In the genomic region with DNA sequence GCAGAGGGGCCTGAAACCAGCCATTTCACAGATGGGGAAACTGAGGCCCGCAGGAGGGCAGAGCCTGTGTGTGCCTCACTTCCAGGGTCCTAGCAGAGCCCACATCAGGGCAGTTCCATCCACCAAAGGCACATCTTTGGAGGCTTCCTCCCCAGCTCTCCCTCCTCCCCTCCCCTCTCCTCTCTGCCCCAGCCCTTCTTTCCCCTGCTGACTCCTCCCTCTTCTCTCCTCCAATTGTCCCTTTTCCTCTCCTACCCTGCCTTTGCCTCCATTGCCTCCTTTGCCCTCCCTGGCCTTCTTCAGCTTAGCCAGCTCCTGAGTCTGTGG, we compare ENCODE assay signal across 16 cellular contexts. TPM values are rescaled to one million over a fixed set of nuclear protein-coding genes. Genes with fewer than 3 reads are reported as not detected.
DNase-seq lines count a peak whose midpoint lies in the region; ATAC-seq, FAIRE-seq and TF ChIP-seq lines count a peak whose summit lies in the region.
"Had no signal": no experiment of that assay in that cellular context is flagged by ENCODE, and none has a peak within 500 bp of the region (broad histone marks: within the 10 kb centered on the region; RNA-seq: fewer than 3 reads in every experiment).

No MANE protein-coding gene starts in this region.

- H3K27me3 Mint-ChIP-seq in nephron (ENCODE audit: low read depth): peaks cover 82% of the 10 kb centered on the region
- H3K27me3 Mint-ChIP-seq: activated B cell treated with CpG ODN at 0.5 μM for 24 hours; activated naive CD4-positive, alpha-beta T cell treated with anti-CD3 and anti-CD28 coated beads, Interleukin-2, amount 50 U/mL, for 24 hours; CD4-positive, alpha-beta memory T cell had no signal

- H2AFZ ChIP-seq in H1 (ENCODE audit: low read length): no peak overlapping the region
- H2AFZ ChIP-seq: PC-9 had no signal

- peak overlapping the region; percentile 61 for H3K9ac ChIP-seq in NT2/D1 (ENCODE audit: insufficient read length, low read depth)
- H3K9ac ChIP-seq in H1 (replicated peaks in 1 of 4; ENCODE audit: extremely low read depth in 1 of 4, low read depth in 3 of 4, low read length in 3 of 4): no peak overlapping the region
- H3K9ac ChIP-seq: KMS-11 had no signal

- H3K18ac ChIP-seq in H1 (ENCODE audit: extremely low read depth, low read length): no peak overlapping the region

- H3K36me3 ChIP-seq in NT2/D1 (ENCODE audit: insufficient read depth, insufficient read length, low read length) (no peaks in the 10 kb centered on the region), H1 (ENCODE audit: control insufficient read depth in 2 of 4, insufficient read depth in 4 of 4, low read length in 3 of 4) (peaks cover 0 to 4% (median under 1%) of the 10 kb centered on the region in 4 experiments; a peak in 1 of 8 replicates), uterus (no peaks in the 10 kb centered on the region)

- no peak for FAIRE-seq in H1 (lab: Jason Lieb, UNC)

- no peak for TF ChIP-seq EP300 in H1 (IDR thresholded peaks at IDR 0.05; ENCODE audit: borderline replicate concordance in 1 of 2, low read depth in 2 of 2, low read length in 2 of 2)

- no peak overlapping the region for H2AK5ac ChIP-seq in H1 (ENCODE audit: low read depth, low read length)

- H4K91ac ChIP-seq in H1 (replicated peaks; ENCODE audit: insufficient read length, low read length): no peak overlapping the region

- peaks cover 47% of the 10 kb centered on the region for H3K27me3 ChIP-seq in NT2/D1 (ENCODE audit: insufficient read depth, insufficient read length)
- H3K27me3 ChIP-seq in H1 (replicated peaks in 1 of 4; ENCODE audit: control insufficient read depth in 3 of 4, extremely low read depth in 1 of 4, insufficient read depth in 3 of 4, low read length in 3 of 4): peaks cover 0 to 4% (median 2%) of the 10 kb centered on the region in 4 experiments; a peak in 3 of 7 replicates
- H3K27me3 ChIP-seq in uterus: no peaks in the 10 kb centered on the region

- intact Hi-C loops in uterus (cut with DNase I; ENCODE audit: low total_unique reads): no loop called here

- H3K23ac ChIP-seq in H1 (ENCODE audit: insufficient read length): no peak overlapping the region

- no peak for TF ChIP-seq POLR2A in H1 (IDR thresholded peaks at IDR 0.05; ENCODE audit: control extremely low read depth in 1 of 2, low read depth in 2 of 2, low read length in 2 of 2)
- TF ChIP-seq POLR2A in uterus (IDR thresholded peaks at IDR 0.05): no peak

- no peak for TF ChIP-seq RAD21 in H1 (IDR thresholded peaks at IDR 0.05 in 1 of 2, conservative IDR thresholded peaks at IDR 0.05 in 1 of 2; ENCODE audit: low read depth in 2 of 2, low read length in 2 of 2)

- peaks cover 4% of the 10 kb centered on the region for H3K36me3 Mint-ChIP-seq in nephron (ENCODE audit: low read depth)
- H3K36me3 Mint-ChIP-seq in stimulated activated effector memory CD8-positive, alpha-beta T cell treated with anti-CD3 and anti-CD28 coated beads, Interleukin-12 subunit alpha, Interleukin-12 subunit beta, amount 100 ng/mL, for 72 hours: no peaks in the 10 kb centered on the region
- H3K36me3 Mint-ChIP-seq: activated naive CD4-positive, alpha-beta T cell treated with anti-CD3 and anti-CD28 coated beads, Interleukin-2, amount 50 U/mL, for 24 hours; CD4-positive, alpha-beta memory T cell had no signal

- no peak for ATAC-seq in HG02938 (IDR thresholded peaks at IDR 0.05; ENCODE audit: unreplicated experiment)
- ATAC-seq in stimulated activated effector memory CD8-positive, alpha-beta T cell treated with anti-CD3 and anti-CD28 coated beads, Interleukin-12 subunit alpha, Interleukin-12 subunit beta, amount 100 ng/mL, for 72 hours: no peak

- H3K56ac ChIP-seq in H1 (replicated peaks; ENCODE audit: insufficient read length, low read depth, low read length): no peak overlapping the region

- H3K27ac Mint-ChIP-seq in nephron: no peak overlapping the region
- H3K27ac Mint-ChIP-seq in stimulated activated effector memory CD8-positive, alpha-beta T cell treated with anti-CD3 and anti-CD28 coated beads, Interleukin-12 subunit alpha, Interleukin-12 subunit beta, amount 100 ng/mL, for 72 hours: no peak overlapping the region
- H3K27ac Mint-ChIP-seq: activated B cell treated with CpG ODN at 0.5 μM for 24 hours; activated naive CD4-positive, alpha-beta T cell treated with anti-CD3 and anti-CD28 coated beads, Interleukin-2, amount 50 U/mL, for 24 hours; CD4-positive, alpha-beta memory T cell had no signal

- H3K23me2 ChIP-seq in H1 (ENCODE audit: low read depth, low read length): peaks cover 9% of the 10 kb centered on the region; the same call in 1 of the 2 replicates

- H4K5ac ChIP-seq in H1 (ENCODE audit: insufficient read length, low read depth, low read length): no peak overlapping the region

- POLR2A ChIA-PET in H1 (lab: Charles Lee; ENCODE audit: partially characterized antibody): interaction anchor here (2.1 to 30.8 kb wide), 2 partner anchors 11 to 24 kb away, joined by 16 to 633 read pairs; no protein-coding TSS in a partner anchor

- peaks cover 0 to 6% of the 10 kb centered on the region in 2 experiments for H4K20me1 ChIP-seq in H1 (replicated peaks in 1 of 2; ENCODE audit: control insufficient read depth in 1 of 2, insufficient read depth in 2 of 2, low read length in 2 of 2)

- WGBS in H1 (ENCODE audit: extremely low coverage in 1 of 2, insufficient coverage in 1 of 2, insufficient read length in 1 of 2, insufficient replicate concordance in 2 of 2, low coverage in 1 of 2, low lambda C conversion rate in 2 of 2, missing lambda C conversion rate in 1 of 2), 2 experiments: 63% methylated on average over 1 of the region's 1 CpG; no CpG with 5 or more reads in 1 of the 2 experiments

- no peak for DNase-seq in NT2/D1 (ENCODE audit: low read depth, low spot score)
- no peak for DNase-seq in H1 (ENCODE audit: low read depth in 1 of 2, low spot score in 2 of 2)
- DNase-seq in uterus: no peak
- DNase-seq in stimulated activated effector memory CD8-positive, alpha-beta T cell treated with anti-CD3 and anti-CD28 coated beads, Interleukin-12 subunit alpha, Interleukin-12 subunit beta, amount 100 ng/mL, for 72 hours (ENCODE audit: low spot score in 2 of 2): no peak
- no peak for DNase-seq in COR-L47 (lab: John Stamatoyannopoulos, UW)
- DNase-seq: activated B cell treated with CpG ODN at 0.5 μM for 24 hours; CD4-positive, alpha-beta memory T cell; erythroblast; NCI-H1436; NCI-H510A treated with DMSO at 0.1 percent for 48 hours; PC-9 had no signal

- no peaks in the 10 kb centered on the region for H3K79me2 ChIP-seq in H1 (ENCODE audit: control insufficient read depth in 1 of 2, insufficient read depth in 2 of 2, low read length in 2 of 2)

- TF ChIP-seq CTCF in H1 (IDR thresholded peaks at IDR 0.05; ENCODE audit: control extremely low read depth in 1 of 3, insufficient read depth in 1 of 3, low read depth in 1 of 3, low read length in 3 of 3) (no peak), nephron (IDR thresholded peaks at IDR 0.05; ENCODE audit: unreplicated experiment in 3 of 3) (no peak), uterus (IDR thresholded peaks at IDR 0.05) (no peak)

- H3K9me3 ChIP-seq in NT2/D1 (ENCODE audit: insufficient read depth, low read length) (no peaks in the 10 kb centered on the region), H1 (ENCODE audit: insufficient read depth in 2 of 2, low read depth in 1 of 2, low read length in 1 of 2) (no peaks in the 10 kb centered on the region), uterus (no peaks in the 10 kb centered on the region)

- H2BK20ac ChIP-seq in H1 (ENCODE audit: low read length): no peak overlapping the region

- no peak overlapping the region for H3K4ac ChIP-seq in H1 (replicated peaks; ENCODE audit: insufficient read length, low read depth, low read length)

- H2BK15ac ChIP-seq in H1 (ENCODE audit: low read length): no peak overlapping the region

- H2BK5ac ChIP-seq in H1 (ENCODE audit: low read depth, low read length): 0 out of 2 replicates have a peak overlapping the region, but pooled peaks have one; percentile 35

- H3K9me3 Mint-ChIP-seq in nephron: no peaks in the 10 kb centered on the region
- H3K9me3 Mint-ChIP-seq in stimulated activated effector memory CD8-positive, alpha-beta T cell treated with anti-CD3 and anti-CD28 coated beads, Interleukin-12 subunit alpha, Interleukin-12 subunit beta, amount 100 ng/mL, for 72 hours: no peaks in the 10 kb centered on the region
- H3K9me3 Mint-ChIP-seq: activated B cell treated with CpG ODN at 0.5 μM for 24 hours; activated naive CD4-positive, alpha-beta T cell treated with anti-CD3 and anti-CD28 coated beads, Interleukin-2, amount 50 U/mL, for 24 hours; CD4-positive, alpha-beta memory T cell had no signal

- H3K27ac ChIP-seq in H1 (ENCODE audit: low read depth, low read length) (no peak overlapping the region), uterus (peak overlapping the region; percentile 69 to 71)
- H3K27ac ChIP-seq: KMS-11, PC-9 had no signal

- H3K4me3 Mint-ChIP-seq in nephron: peak overlapping the region; percentile 33 to 72 (median 45)
- H3K4me3 Mint-ChIP-seq in stimulated activated effector memory CD8-positive, alpha-beta T cell treated with anti-CD3 and anti-CD28 coated beads, Interleukin-12 subunit alpha, Interleukin-12 subunit beta, amount 100 ng/mL, for 72 hours: no peak overlapping the region
- H3K4me3 Mint-ChIP-seq: activated B cell treated with CpG ODN at 0.5 μM for 24 hours; activated naive CD4-positive, alpha-beta T cell treated with anti-CD3 and anti-CD28 coated beads, Interleukin-2, amount 50 U/mL, for 24 hours; CD4-positive, alpha-beta memory T cell had no signal

- H3K14ac ChIP-seq in H1 (ENCODE audit: insufficient read length): no peak overlapping the region

- no peaks in the 10 kb centered on the region; the same call in 1 of the 2 replicates for H3K79me1 ChIP-seq in H1 (ENCODE audit: low read depth, low read length)

- H2BK120ac ChIP-seq in H1 (replicated peaks; ENCODE audit: low read depth, low read length): no peak overlapping the region

- 0 out of 2 replicates have a peak overlapping the region, but pooled peaks have one; percentile 94 for H2BK12ac ChIP-seq in H1 (ENCODE audit: low read depth, low read length)

- H4K8ac ChIP-seq in H1 (ENCODE audit: extremely low read depth, insufficient read depth, low read length): no peak overlapping the region

- peak overlapping the region; percentile 40 for H3K4me3 ChIP-seq in NT2/D1 (ENCODE audit: insufficient read length, low read depth)
- H3K4me3 ChIP-seq in H1 (ENCODE audit: extremely low read depth in 1 of 4, insufficient read depth in 2 of 4, low read depth in 3 of 4, low read length in 4 of 4): peak overlapping the region in 3 of 4 experiments; percentile 46 to 67 (median 60); a peak in 4 of 8 replicates
- no peak overlapping the region for H3K4me3 ChIP-seq in uterus
- H3K4me3 ChIP-seq: PC-9 had no signal

- peaks cover 10% of the 10 kb centered on the region for H3K4me1 ChIP-seq in NT2/D1 (ENCODE audit: insufficient read depth, insufficient read length)
- H3K4me1 ChIP-seq in H1 (replicated peaks in 1 of 4; ENCODE audit: control insufficient read depth in 3 of 4, insufficient read depth in 4 of 4, low read length in 3 of 4): peaks cover 0 to 7% (median 6%) of the 10 kb centered on the region in 4 experiments; a peak in 6 of 7 replicates
- H3K4me1 ChIP-seq in uterus: no peaks in the 10 kb centered on the region

- CTCF ChIA-PET in H1 (lab: Charles Lee; ENCODE audit: partially characterized antibody): interaction anchor here (0.8 to 8.9 kb wide), 7 partner anchors 10 to 38 kb away, joined by 3 to 52 read pairs (median 8); no protein-coding TSS in a partner anchor

- H3K4me1 Mint-ChIP-seq in nephron: peaks cover 36% of the 10 kb centered on the region
- no peaks in the 10 kb centered on the region for H3K4me1 Mint-ChIP-seq in stimulated activated effector memory CD8-positive, alpha-beta T cell treated with anti-CD3 and anti-CD28 coated beads, Interleukin-12 subunit alpha, Interleukin-12 subunit beta, amount 100 ng/mL, for 72 hours
- H3K4me1 Mint-ChIP-seq: activated B cell treated with CpG ODN at 0.5 μM for 24 hours; activated naive CD4-positive, alpha-beta T cell treated with anti-CD3 and anti-CD28 coated beads, Interleukin-2, amount 50 U/mL, for 24 hours; CD4-positive, alpha-beta memory T cell had no signal

- H3K4me2 ChIP-seq in H1 (ENCODE audit: insufficient read depth in 1 of 2, low read depth in 2 of 2, low read length in 2 of 2): peak overlapping the region; percentile 84 to 86
- H3K4me2 ChIP-seq: KMS-11, PC-9 had no signal

RNA-seq across cellular contexts. Expression of a gene that starts 56.6 kb away (rescaled TPM):
- total RNA-seq in H1 (2021; fragmentation: NEBNext Ultra II Directional; extraction: Animal tissue kit (Norgen Biotek cat#: 25700)): 6.7 and 9.5 TPM in 2 replicates
- polyA plus RNA-seq in H1 (2011; rRNA removed): 27.9 and 38.9 TPM in 2 replicates
- 16.2 TPM for polyA plus RNA-seq in H1 (2011; cell fraction: cytosol; rRNA removed)
- 13.8 TPM for polyA plus RNA-seq in H1 (2011; cell fraction: nucleus; rRNA removed)
- 7.9 to 14.5 TPM (median 11.6 TPM) in 4 replicates for polyA plus RNA-seq in H1 (2012, experiment 1 of 2)
- 10.1 TPM for polyA plus RNA-seq in H1 (2012, experiment 2 of 2)
- polyA plus RNA-seq in H1 (2013, experiment 1 of 2): 9.7 TPM
- polyA plus RNA-seq in H1 (2013, experiment 2 of 2): 10.5 TPM
- polyA minus RNA-seq in H1 (2011; rRNA and poly(A)+ RNA removed): 10.7 and 11.6 TPM in 2 replicates
- 8.9 TPM for polyA minus RNA-seq in H1 (2011; cell fraction: cytosol; rRNA and poly(A)+ RNA removed)
- 5.7 TPM for polyA minus RNA-seq in H1 (2011; cell fraction: nucleus; rRNA and poly(A)+ RNA removed)
- 1 to 10 TPM in 3 of 4 donors, not detected in 1; 1.5 to 5.4 (median 3.8) TPM for total RNA-seq in uterus

RNA-seq across cellular contexts. Expression of a gene that starts 56.8 kb away (rescaled TPM):
- total RNA-seq in H1 (2021; fragmentation: NEBNext Ultra II Directional; extraction: Animal tissue kit (Norgen Biotek cat#: 25700)): 0.63 and 0.82 TPM in 2 replicates
- polyA plus RNA-seq in H1 (2011; rRNA removed): 0.85 and 3.3 TPM in 2 replicates
- polyA plus RNA-seq in H1 (2011; cell fraction: cytosol; rRNA removed): 1.7 TPM
- 10.3 TPM for polyA plus RNA-seq in H1 (2011; cell fraction: nucleus; rRNA removed)
- polyA plus RNA-seq in H1 (2012, experiment 1 of 2): 1.6 to 1.7 TPM (median 1.7 TPM) in 4 replicates
- polyA plus RNA-seq in H1 (2012, experiment 2 of 2): 0.87 TPM
- polyA plus RNA-seq in H1 (2013, experiment 1 of 2): 0.65 TPM
- 0.81 TPM for polyA plus RNA-seq in H1 (2013, experiment 2 of 2)
- 0.41 and 1.2 TPM in 2 replicates for polyA minus RNA-seq in H1 (2011; rRNA and poly(A)+ RNA removed)
- 2.7 TPM for polyA minus RNA-seq in H1 (2011; cell fraction: cytosol; rRNA and poly(A)+ RNA removed)
- polyA minus RNA-seq in H1 (2011; cell fraction: nucleus; rRNA and poly(A)+ RNA removed): 1.7 TPM
- total RNA-seq in uterus: 1 to 10 TPM in 3 of 4 donors, not detected in 1; 2.7 to 7.7 (median 5.2) TPM
- total RNA-seq: G401 had no signal

Comparison
In these comparisons a context has a peak if more than half of its experiments do, and no peak if none do; other contexts are left out.
1. H3K4me3 ChIP-seq: peak in NT2/D1 (single experiment) and H1 (3 of 4); none in uterus (0 of 2).